Comparison of ENCODE assay signal across 9 cellular contexts in the genomic region with DNA sequence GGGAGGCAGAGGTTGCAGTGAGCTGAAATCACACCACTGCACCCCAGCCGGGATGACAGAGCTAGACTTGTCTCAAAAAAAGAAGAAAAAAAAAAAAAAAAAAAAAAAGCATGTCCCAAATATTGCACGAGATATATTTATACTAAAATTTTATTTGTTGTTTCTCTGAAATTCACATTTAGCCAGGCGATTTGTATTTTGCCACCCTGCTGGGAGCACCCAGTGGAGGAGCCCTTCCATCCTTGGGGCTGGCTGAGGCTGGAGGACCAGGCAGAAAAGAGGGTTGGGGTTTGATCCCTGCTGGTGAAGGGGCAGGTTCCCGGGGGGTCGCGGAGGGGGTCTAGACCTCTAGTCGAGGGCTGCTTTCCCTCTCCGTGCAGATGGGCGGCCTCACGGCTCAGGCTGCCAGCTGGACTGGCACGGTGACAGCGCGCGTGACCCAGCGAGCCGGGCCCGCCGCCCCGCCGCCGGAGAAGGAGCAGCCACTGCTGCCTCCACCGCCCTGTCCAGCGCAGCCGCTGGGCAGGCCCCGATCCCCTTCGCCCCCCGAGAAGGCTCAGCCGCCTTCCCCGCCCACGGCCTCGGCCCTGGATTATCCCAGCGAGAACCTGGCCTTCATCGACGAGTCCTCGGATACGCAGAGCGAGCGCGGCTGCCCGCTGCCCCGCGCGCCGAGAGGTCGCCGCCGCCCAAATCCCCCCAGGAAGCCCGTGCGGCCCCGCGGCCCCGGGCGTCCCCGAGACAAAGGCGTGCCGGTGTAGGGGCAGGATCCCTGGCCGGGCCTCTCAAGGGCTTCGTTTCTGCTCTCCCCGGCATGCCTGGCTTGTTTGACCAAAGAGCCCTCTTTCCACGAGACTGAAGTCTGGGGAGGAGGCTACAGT. TPM values are rescaled to one million over a fixed set of nuclear protein-coding genes. Genes with fewer than 3 reads are reported as not detected.
A peak's percentile ranks its signal among the peaks of the same experiment; 100 is the strongest.
DNase-seq lines count a peak whose midpoint lies in the region; ATAC-seq and FAIRE-seq lines count a peak whose summit lies in the region.
"Had no signal": no experiment of that assay in that cellular context is flagged by ENCODE, and none has a peak within 500 bp of the region (broad histone marks: within the 10 kb centered on the region; RNA-seq: fewer than 3 reads in every experiment).

No MANE protein-coding gene starts in this region.

- H3K36me3 Mint-ChIP-seq in naive thymus-derived CD8-positive, alpha-beta T cell, result peaks cover 0 to 2% (median 0%) of the 10 kb centered on the region in 3 donors

- intact Hi-C loops in Right ventricle myocardium inferior (cut with DNase I) (no loop called here), cardiac septum (cut with DNase I) (no loop called here)

- H3K4me1 Mint-ChIP-seq in naive thymus-derived CD8-positive, alpha-beta T cell, result peaks cover 13 to 39% (median 33%) of the 10 kb centered on the region in 4 donors

- H3K4me3 ChIP-seq in small intestine (ENCODE audit: low read depth in 1 of 2, low read length in 2 of 2), result peak overlapping the region in 1 of 2 donors; percentile 47

- no peaks in the 10 kb centered on the region for H3K9me3 Mint-ChIP-seq in naive thymus-derived CD8-positive, alpha-beta T cell

- FAIRE-seq in small intestine (lab: Jason Lieb, UNC), result no peak
- FAIRE-seq: endometrium had no signal

- peaks cover 0 to 5% of the 10 kb centered on the region in 2 donors for H3K4me1 ChIP-seq in small intestine (ENCODE audit: control insufficient read depth in 2 of 2, insufficient read depth in 1 of 2, low read depth in 1 of 2, low read length in 1 of 2)

- peak; percentile 80 for DNase-seq in Right ventricle myocardium inferior (ENCODE audit: missing footprints)
- no peak for DNase-seq in cardiac septum (ENCODE audit: low spot score)
- peak; percentile 52 for DNase-seq in epidermal melanocyte (ENCODE audit: insufficient read length, low spot score)
- no peak for DNase-seq in naive thymus-derived CD8-positive, alpha-beta T cell
- no peak for DNase-seq in NOMO-1 treated with DMSO at 0.1 percent for 48 hours (lab: John Stamatoyannopoulos, UW; ENCODE audit: unreplicated experiment)
- DNase-seq in small intestine, result no peak

- H3K9me3 ChIP-seq in small intestine (ENCODE audit: control insufficient read depth, low read depth), result no peaks in the 10 kb centered on the region

- ATAC-seq in Right ventricle myocardium inferior (peak; percentile 50), GM21447 (IDR thresholded peaks at IDR 0.05; ENCODE audit: unreplicated experiment) (no peak), HG02970 (IDR thresholded peaks at IDR 0.05; ENCODE audit: low FRiP score, unreplicated experiment) (no peak)
- ATAC-seq in naive thymus-derived CD8-positive, alpha-beta T cell, result no peak

- H3K27ac ChIP-seq in small intestine (ENCODE audit: low read depth in 1 of 2, low read length in 1 of 2), result no peak overlapping the region

- peak overlapping the region in 9 of 10 donors; percentile 66 to 87 (median 78) for H3K4me3 Mint-ChIP-seq in naive thymus-derived CD8-positive, alpha-beta T cell

- peaks cover 32 to 67% (median 53%) of the 10 kb centered on the region in 5 donors for H3K27me3 Mint-ChIP-seq in naive thymus-derived CD8-positive, alpha-beta T cell

- 2 to 4% (median 2%) methylated on average over 43 to 60 of the region's 60 CpGs for WGBS in small intestine, 3 donors

- no peaks in the 10 kb centered on the region for H3K36me3 ChIP-seq in small intestine (ENCODE audit: control insufficient read depth in 2 of 2, insufficient read depth in 2 of 2, low read length in 2 of 2)

- H3K27me3 ChIP-seq in small intestine (ENCODE audit: control insufficient read depth in 2 of 2, insufficient read depth in 2 of 2, low read length in 2 of 2), result peaks cover 8 to 36% of the 10 kb centered on the region in 2 donors

- POLR2A ChIA-PET in naive thymus-derived CD8-positive, alpha-beta T cell (lab: Charles Lee), result interaction anchor here (0.6 to 0.7 kb wide), 3 partner anchors 43 to 1443 kb away, joined by 3 to 5 read pairs (median 4); no protein-coding TSS in a partner anchor

- H3K27ac Mint-ChIP-seq in naive thymus-derived CD8-positive, alpha-beta T cell, result peak overlapping the region in 7 of 10 donors; percentile 24 to 86 (median 68)

RNA-seq across cellular contexts. Expression of gene CATSPERZ, which starts 1.0 kb away (rescaled TPM):
- total RNA-seq in Right ventricle myocardium inferior (not detected), cardiac septum (not detected)
- not detected for total RNA-seq in naive thymus-derived CD8-positive, alpha-beta T cell
- not detected for polyA plus RNA-seq in naive thymus-derived CD8-positive, alpha-beta T cell
- polyA plus RNA-seq in small intestine, result under 1 TPM in 1 of 3 donors, not detected in 2; 0.58 TPM

RNA-seq across cellular contexts. Expression of gene ESRRA, which starts 6.1 kb away (rescaled TPM):
- total RNA-seq in Right ventricle myocardium inferior (217 TPM), cardiac septum (116 TPM)
- 10 to 100 TPM; 19.9 to 24.9 TPM for total RNA-seq in naive thymus-derived CD8-positive, alpha-beta T cell
- polyA plus RNA-seq in naive thymus-derived CD8-positive, alpha-beta T cell, result 1 to 10 TPM; 3.5 to 9.1 (median 4.8) TPM
- 100 to 1,000 TPM; 192 to 417 (median 404) TPM for polyA plus RNA-seq in small intestine

RNA-seq across cellular contexts. Expression of gene KCNK4, which starts 8.1 kb away (rescaled TPM):
- total RNA-seq in Right ventricle myocardium inferior (not detected), cardiac septum (not detected)
- total RNA-seq in naive thymus-derived CD8-positive, alpha-beta T cell, result not detected
- polyA plus RNA-seq in naive thymus-derived CD8-positive, alpha-beta T cell, result not detected
- polyA plus RNA-seq in small intestine, result not detected

RNA-seq across cellular contexts. Expression of gene GPR137, which starts 13.6 kb away (rescaled TPM):
- 28.6 TPM for total RNA-seq in Right ventricle myocardium inferior
- 37.7 TPM for total RNA-seq in cardiac septum
- total RNA-seq in naive thymus-derived CD8-positive, alpha-beta T cell, result 10 to 100 TPM; 33.0 to 33.3 TPM
- 1 to 10 TPM; 4.8 to 6.9 (median 6.4) TPM for polyA plus RNA-seq in naive thymus-derived CD8-positive, alpha-beta T cell
- 10 to 100 TPM; 16.5 to 27.9 (median 18.4) TPM for polyA plus RNA-seq in small intestine

RNA-seq across cellular contexts. Expression of gene BAD, which starts 14.7 kb away (rescaled TPM):
- total RNA-seq in Right ventricle myocardium inferior (89.1 TPM), cardiac septum (45.9 TPM)
- total RNA-seq in naive thymus-derived CD8-positive, alpha-beta T cell, result 10 to 100 TPM; 13.7 to 18.5 TPM
- 10 to 100 TPM; 39.1 to 44.8 (median 39.9) TPM for polyA plus RNA-seq in naive thymus-derived CD8-positive, alpha-beta T cell
- 10 to 100 TPM; 63.6 to 98.6 (median 84.5) TPM for polyA plus RNA-seq in small intestine

Comparison
In these comparisons a context has a peak if more than half of its experiments do, and no peak if none do; other contexts are left out.
1. DNase-seq: peak in Right ventricle myocardium inferior (single experiment) and epidermal melanocyte (single experiment); none in cardiac septum (single experiment), naive thymus-derived CD8-positive, alpha-beta T cell (0 of 10), NOMO-1 treated with DMSO at 0.1 percent for 48 hours (single experiment) and small intestine (single experiment).